16 cellular contexts compared by ENCODE assay signal in the genomic region with DNA sequence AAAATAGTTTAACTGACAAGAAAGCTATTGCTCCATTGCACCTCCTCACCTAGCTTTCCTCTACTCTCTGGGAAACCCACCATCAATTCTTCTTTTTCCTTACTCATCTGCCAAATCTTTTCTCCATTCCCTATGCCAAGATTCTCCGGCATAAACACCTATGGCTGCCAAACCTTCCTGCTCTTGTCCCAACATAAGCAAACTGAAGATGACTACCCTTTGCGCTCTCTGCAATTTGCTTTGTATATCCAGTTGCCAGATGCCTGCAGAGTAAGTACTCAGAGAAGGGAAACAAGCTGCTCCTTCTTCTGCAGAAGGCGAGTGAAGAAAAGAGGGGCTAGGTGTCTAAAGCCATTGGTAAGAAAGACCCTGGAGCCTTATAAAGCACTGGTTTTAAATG. TPM values are rescaled to one million over a fixed set of nuclear protein-coding genes. Genes with fewer than 3 reads are reported as not detected.
DNase-seq lines count a peak whose midpoint lies in the region; ATAC-seq, FAIRE-seq and TF ChIP-seq lines count a peak whose summit lies in the region.
"Had no signal": no experiment of that assay in that cellular context is flagged by ENCODE, and none has a peak within 500 bp of the region (broad histone marks: within the 10 kb centered on the region; RNA-seq: fewer than 3 reads in every experiment).

No MANE protein-coding gene starts in this region.

- peak; percentile 58 for DNase-seq in activated CD4-positive, alpha-beta T cell treated with anti-CD3 and anti-CD28 coated beads, Interleukin-2, amount 10 ng/mL, durations not matched to agents 24 days and 14 days
- no peak for DNase-seq in activated CD4-positive, alpha-beta T cell treated with anti-CD3 and anti-CD28 coated beads for 36 hours
- DNase-seq in M059J (ENCODE audit: low read depth) (peak; percentile 15), astrocyte (ENCODE audit: low read depth) (peak; percentile 36), osteoblast (ENCODE audit: insufficient read length, low spot score, missing footprints) (peak; percentile 29), activated gamma-delta T cell (lab: John Stamatoyannopoulos, UW) (no peak), sigmoid colon (no peak)
- DNase-seq: brain microvascular endothelial cell, Calu3, foreskin fibroblast, NCI-H1092 had no signal

- H3K27ac ChIP-seq in astrocyte (ENCODE audit: low read depth, low read length) (no peak overlapping the region), osteoblast (ENCODE audit: low read depth, low read length) (no peak overlapping the region), sigmoid colon (peak overlapping the region in 1 of 4 donors; percentile 32)
- H3K27ac ChIP-seq: A549, brain microvascular endothelial cell, SJSA1 had no signal

- peaks cover 75% of the 10 kb centered on the region for H3K4me1 Mint-ChIP-seq in activated CD4-positive, alpha-beta T cell treated with anti-CD3 and anti-CD28 coated beads, Interleukin-2, amount 10 ng/mL, durations not matched to agents 24 days and 14 days
- H3K4me1 Mint-ChIP-seq in activated CD4-positive, alpha-beta T cell treated with anti-CD3 and anti-CD28 coated beads for 36 hours = peaks cover 44% of the 10 kb centered on the region
- H3K4me1 Mint-ChIP-seq in astrocyte (ENCODE audit: low read depth, unreplicated experiment) = peaks cover 4% of the 10 kb centered on the region

- CTCF ChIA-PET in activated CD4-positive, alpha-beta T cell treated with anti-CD3 and anti-CD28 coated beads for 36 hours (lab: Charles Lee) = interaction anchor here (0.5 to 1.2 kb wide), 3 partner anchors 68 to 520 kb away, joined by 3 read pairs; no protein-coding TSS in a partner anchor

- intact Hi-C loops in activated CD4-positive, alpha-beta T cell treated with anti-CD3 and anti-CD28 coated beads, Interleukin-2, amount 10 ng/mL, durations not matched to agents 24 days and 14 days (cut with micrococcal nuclease) = loop anchor here (1.0 to 10.0 kb wide), 7 partner anchors 10 to 829 kb away; a partner anchor contains a TSS
- intact Hi-C loops in activated CD4-positive, alpha-beta T cell treated with anti-CD3 and anti-CD28 coated beads for 36 hours (cut with DNase I, micrococcal nuclease) = loop anchor here (1.0 to 5.0 kb wide), 7 partner anchors 10 to 478 kb away; no protein-coding TSS in a partner anchor
- intact Hi-C loops in sigmoid colon (cut with DNase I) = no loop called here

- ATAC-seq in activated CD4-positive, alpha-beta T cell treated with anti-CD3 and anti-CD28 coated beads for 36 hours = no peak
- ATAC-seq in HG03378 (IDR thresholded peaks at IDR 0.05; ENCODE audit: unreplicated experiment) = no peak
- ATAC-seq: A549 had no signal

- no peak for TF ChIP-seq POLR2A in sigmoid colon (IDR thresholded peaks at IDR 0.05)

- no peak overlapping the region for H2AFZ ChIP-seq in astrocyte (ENCODE audit: low read depth, low read length)
- no peak overlapping the region for H2AFZ ChIP-seq in osteoblast (ENCODE audit: low read length)

- H3K4me3 ChIP-seq in astrocyte (ENCODE audit: insufficient read depth, low read depth, low read length) = no peak overlapping the region
- H3K4me3 ChIP-seq in osteoblast (ENCODE audit: insufficient read depth, low read length) = no peak overlapping the region
- no peak overlapping the region for H3K4me3 ChIP-seq in sigmoid colon
- H3K4me3 ChIP-seq: A549, SJSA1 had no signal

- H3K4me1 ChIP-seq in astrocyte (ENCODE audit: insufficient read depth, low read length) = peaks cover 9% of the 10 kb centered on the region
- peaks cover 32% of the 10 kb centered on the region for H3K4me1 ChIP-seq in osteoblast (ENCODE audit: insufficient read depth, low read length)
- peaks cover 0 to 19% (median 10%) of the 10 kb centered on the region in 4 donors for H3K4me1 ChIP-seq in sigmoid colon

- no peaks in the 10 kb centered on the region for H4K20me1 ChIP-seq in astrocyte (ENCODE audit: insufficient read depth, low read length)
- H4K20me1 ChIP-seq in osteoblast (ENCODE audit: insufficient read depth, low read length) = no peaks in the 10 kb centered on the region

- peak overlapping the region; percentile 75 for H3K4me3 Mint-ChIP-seq in activated CD4-positive, alpha-beta T cell treated with anti-CD3 and anti-CD28 coated beads, Interleukin-2, amount 10 ng/mL, durations not matched to agents 24 days and 14 days
- H3K4me3 Mint-ChIP-seq in activated CD4-positive, alpha-beta T cell treated with anti-CD3 and anti-CD28 coated beads for 36 hours = no peak overlapping the region
- H3K4me3 Mint-ChIP-seq in astrocyte (ENCODE audit: unreplicated experiment) = no peak overlapping the region
- H3K4me3 Mint-ChIP-seq: neural crest cell had no signal

- H3K79me2 ChIP-seq in astrocyte (ENCODE audit: insufficient read depth, low read length) (no peaks in the 10 kb centered on the region), osteoblast (ENCODE audit: insufficient read depth, low read length) (peaks cover 7% of the 10 kb centered on the region)

- H3K27ac Mint-ChIP-seq in activated CD4-positive, alpha-beta T cell treated with anti-CD3 and anti-CD28 coated beads, Interleukin-2, amount 10 ng/mL, durations not matched to agents 24 days and 14 days = peak overlapping the region; percentile 77
- no peak overlapping the region for H3K27ac Mint-ChIP-seq in activated CD4-positive, alpha-beta T cell treated with anti-CD3 and anti-CD28 coated beads for 36 hours
- no peak overlapping the region for H3K27ac Mint-ChIP-seq in astrocyte (ENCODE audit: unreplicated experiment)

- peaks cover 4% of the 10 kb centered on the region for H3K9me3 Mint-ChIP-seq in activated CD4-positive, alpha-beta T cell treated with anti-CD3 and anti-CD28 coated beads, Interleukin-2, amount 10 ng/mL, durations not matched to agents 24 days and 14 days
- H3K9me3 Mint-ChIP-seq in activated CD4-positive, alpha-beta T cell treated with anti-CD3 and anti-CD28 coated beads for 36 hours (ENCODE audit: low read depth) = peaks cover 17% of the 10 kb centered on the region
- peaks cover 19% of the 10 kb centered on the region for H3K9me3 Mint-ChIP-seq in astrocyte (ENCODE audit: unreplicated experiment)

- H3K27me3 ChIP-seq in astrocyte (ENCODE audit: insufficient read depth, low read length) = no peaks in the 10 kb centered on the region
- no peaks in the 10 kb centered on the region for H3K27me3 ChIP-seq in osteoblast (ENCODE audit: insufficient read depth, low read length)
- no peaks in the 10 kb centered on the region for H3K27me3 ChIP-seq in sigmoid colon
- H3K27me3 ChIP-seq: brain microvascular endothelial cell, SJSA1 had no signal

- H3K4me2 ChIP-seq in astrocyte (ENCODE audit: low read length) (no peak overlapping the region), osteoblast (ENCODE audit: insufficient read depth, low read length) (no peak overlapping the region)
- H3K4me2 ChIP-seq: A549 had no signal

- no peak overlapping the region for H3K9ac ChIP-seq in astrocyte (ENCODE audit: low read length)

- POLR2A ChIA-PET in activated CD4-positive, alpha-beta T cell treated with anti-CD3 and anti-CD28 coated beads for 36 hours (lab: Charles Lee) = no interaction called here

- 87 to 90% methylated on average over 3 of the region's 3 CpGs for WGBS in sigmoid colon, 2 donors

- peaks cover 84% of the 10 kb centered on the region for H3K36me3 Mint-ChIP-seq in activated CD4-positive, alpha-beta T cell treated with anti-CD3 and anti-CD28 coated beads, Interleukin-2, amount 10 ng/mL, durations not matched to agents 24 days and 14 days (ENCODE audit: low read depth)
- peaks cover 25% of the 10 kb centered on the region for H3K36me3 Mint-ChIP-seq in activated CD4-positive, alpha-beta T cell treated with anti-CD3 and anti-CD28 coated beads for 36 hours (ENCODE audit: low read depth)
- no peaks in the 10 kb centered on the region for H3K36me3 Mint-ChIP-seq in astrocyte (ENCODE audit: low read depth, unreplicated experiment)

- H3K36me3 ChIP-seq in astrocyte (ENCODE audit: insufficient read depth, low read length) (no peaks in the 10 kb centered on the region), osteoblast (ENCODE audit: insufficient read depth, low read length) (no peaks in the 10 kb centered on the region), sigmoid colon (no peaks in the 10 kb centered on the region)
- H3K36me3 ChIP-seq: brain microvascular endothelial cell, SJSA1 had no signal

- TF ChIP-seq CTCF in astrocyte (IDR thresholded peaks at IDR 0.05; ENCODE audit: insufficient read depth, low read depth, low read length) (no peak), osteoblast (IDR thresholded peaks at IDR 0.05; ENCODE audit: extremely low read depth, low read depth, low read length) (no peak), sigmoid colon (IDR thresholded peaks at IDR 0.05) (no peak)

- H3K9me3 ChIP-seq in astrocyte (ENCODE audit: insufficient read depth, low read depth, low read length) (no peaks in the 10 kb centered on the region), osteoblast (ENCODE audit: low read depth, low read length) (no peaks in the 10 kb centered on the region), sigmoid colon (peaks cover 0 to 2% (median 0%) of the 10 kb centered on the region in 4 donors)
- H3K9me3 ChIP-seq: A549, SJSA1 had no signal

- FAIRE-seq in astrocyte (lab: Jason Lieb, UNC) = no peak
- FAIRE-seq: A549 had no signal

- no peaks in the 10 kb centered on the region for H3K27me3 Mint-ChIP-seq in activated CD4-positive, alpha-beta T cell treated with anti-CD3 and anti-CD28 coated beads, Interleukin-2, amount 10 ng/mL, durations not matched to agents 24 days and 14 days
- H3K27me3 Mint-ChIP-seq in activated CD4-positive, alpha-beta T cell treated with anti-CD3 and anti-CD28 coated beads for 36 hours = peaks cover 6% of the 10 kb centered on the region
- H3K27me3 Mint-ChIP-seq in astrocyte (ENCODE audit: low read depth, unreplicated experiment) = no peaks in the 10 kb centered on the region

- no peak for TF ChIP-seq EP300 in sigmoid colon (IDR thresholded peaks at IDR 0.05)

RNA-seq across cellular contexts. Expression of a gene that starts 11.5 kb away (rescaled TPM):
- total RNA-seq in activated CD4-positive, alpha-beta T cell treated with anti-CD3 and anti-CD28 coated beads, Interleukin-2, amount 10 ng/mL, durations not matched to agents 24 days and 14 days = 66.7 and 69.9 TPM in 2 replicates
- total RNA-seq in activated CD4-positive, alpha-beta T cell treated with anti-CD3 and anti-CD28 coated beads for 36 hours = 1 to 10 TPM; 2.4 TPM
- 0.54 and 0.71 TPM in 2 replicates for total RNA-seq in M059J (2014; rRNA removed; shearing (Covaris generic))
- 0.26 TPM in 1 of 2 replicates, not detected in the other for total RNA-seq in astrocyte
- total RNA-seq in osteoblast = 2.9 and 3.3 TPM in 2 replicates
- total RNA-seq in sigmoid colon = 1 to 10 TPM in 3 of 4 donors, under 1 TPM in 1; 0.55 to 2.5 (median 1.3) TPM
- polyA plus RNA-seq in sigmoid colon = 1 to 10 TPM; 3.0 to 3.9 (median 3.0) TPM
- total RNA-seq: Calu3, lung microvascular endothelial cell, neural crest cell had no signal

RNA-seq across cellular contexts. Expression of a gene that starts 58.1 kb away (rescaled TPM):
- 0.17 and 0.33 TPM in 2 replicates for total RNA-seq in activated CD4-positive, alpha-beta T cell treated with anti-CD3 and anti-CD28 coated beads, Interleukin-2, amount 10 ng/mL, durations not matched to agents 24 days and 14 days
- not detected for total RNA-seq in activated CD4-positive, alpha-beta T cell treated with anti-CD3 and anti-CD28 coated beads for 36 hours
- total RNA-seq in M059J (2014; rRNA removed; shearing (Covaris generic)) = not detected in 2 replicates
- not detected in 2 replicates for total RNA-seq in astrocyte
- 1.4 and 1.5 TPM in 2 replicates for total RNA-seq in osteoblast
- total RNA-seq in sigmoid colon = under 1 TPM in 3 of 4 donors, not detected in 1; 0.28 to 0.71 (median 0.66) TPM
- 1 to 10 TPM; 1.2 to 8.2 (median 3.0) TPM for polyA plus RNA-seq in sigmoid colon
- total RNA-seq: Calu3, lung microvascular endothelial cell, neural crest cell, SJSA1 had no signal
- polyA plus RNA-seq: A549 had no signal

Comparison
In these comparisons a context has a peak if more than half of its experiments do, and no peak if none do; other contexts are left out.
1. DNase-seq: peak in activated CD4-positive, alpha-beta T cell treated with anti-CD3 and anti-CD28 coated beads, Interleukin-2, amount 10 ng/mL, durations not matched to agents 24 days and 14 days (single experiment), M059J (single experiment), astrocyte (single experiment) and osteoblast (single experiment); none in activated CD4-positive, alpha-beta T cell treated with anti-CD3 and anti-CD28 coated beads for 36 hours (single experiment), activated gamma-delta T cell (single experiment) and sigmoid colon (single experiment).
2. RNA of a gene that starts 11.5 kb away (total RNA-seq): 66.7 to 69.9 TPM in activated CD4-positive, alpha-beta T cell treated with anti-CD3 and anti-CD28 coated beads, Interleukin-2, amount 10 ng/mL, durations not matched to agents 24 days and 14 days; 2.9 to 3.3 TPM in osteoblast, 2.4 TPM in activated CD4-positive, alpha-beta T cell treated with anti-CD3 and anti-CD28 coated beads for 36 hours, 0.55 to 2.5 TPM in sigmoid colon, 0.54 to 0.71 TPM in M059J and 0.26 TPM in astrocyte; every median in the first group is over 10 times any median in the second.